Comparison of ENCODE assay signal across 20 cellular contexts in genomic region chr5:124621279-124621678, GRCh38.
DNase-seq lines count a peak whose midpoint lies in the region; ATAC-seq, FAIRE-seq and TF ChIP-seq lines count a peak whose summit lies in the region.
"Had no signal": no experiment of that assay in that cellular context is flagged by ENCODE, and none has a peak within 500 bp of the region (broad histone marks: within the 10 kb centered on the region; RNA-seq: fewer than 3 reads in every experiment).

No MANE protein-coding gene starts in this region.

- TF ChIP-seq POLR2A in IMR-90 (IDR thresholded peaks at IDR 0.05; ENCODE audit: low read depth, low read length) (no peak), H1 (IDR thresholded peaks at IDR 0.05; ENCODE audit: control extremely low read depth in 1 of 2, low read depth in 2 of 2, low read length in 2 of 2) (no peak)

- BruUV-seq in IMR-90 (replicated peaks; lab: Mats Ljungman, UMichigan), result no TSS peak

- H3K4me3 ChIP-seq in IMR-90 (ENCODE audit: insufficient read depth, low read depth, low read length), result no peak overlapping the region
- no peak overlapping the region for H3K4me3 ChIP-seq in H1 (ENCODE audit: extremely low read depth in 1 of 4, insufficient read depth in 2 of 4, low read depth in 3 of 4, low read length in 4 of 4)
- no peak overlapping the region for H3K4me3 ChIP-seq in trophoblast cell (ENCODE audit: low read depth, low read length)
- H3K4me3 ChIP-seq in HAP-1, result no peak overlapping the region
- H3K4me3 ChIP-seq in coronary artery, result no peak overlapping the region

- H3K9ac ChIP-seq in IMR-90 (ENCODE audit: low read depth, low read length), result no peak overlapping the region
- H3K9ac ChIP-seq in H1 (replicated peaks in 1 of 4; ENCODE audit: extremely low read depth in 1 of 4, low read depth in 3 of 4, low read length in 3 of 4), result no peak overlapping the region
- H3K9ac ChIP-seq in trophoblast cell (ENCODE audit: low read length), result no peak overlapping the region

- H3K27ac ChIP-seq in IMR-90 (ENCODE audit: insufficient read depth, low read length), result no peak overlapping the region
- no peak overlapping the region for H3K27ac ChIP-seq in H1 (ENCODE audit: low read depth, low read length)
- no peak overlapping the region for H3K27ac ChIP-seq in trophoblast cell (ENCODE audit: low read depth, low read length)
- H3K27ac ChIP-seq in coronary artery, result no peak overlapping the region
- H3K27ac ChIP-seq: C4-2B, HL-60 had no signal

- H4K5ac ChIP-seq in IMR-90 (ENCODE audit: low read depth, low read length) (no peak overlapping the region), H1 (ENCODE audit: insufficient read length, low read depth, low read length) (no peak overlapping the region)

- H3K27ac Mint-ChIP-seq in activated T-helper 1 cell treated with anti-CD3 and anti-CD28 coated beads, Interleukin-12 subunit alpha, Interleukin-12 subunit beta, Interleukin-2, Interleukin-4 antibody, amounts not matched to agents 30 ng/mL and 10 ng/mL and 1 ng/mL, durations not matched to agents 14 hours and 24 hours and 36 hours, result no peak overlapping the region
- H3K27ac Mint-ChIP-seq: CD4-positive, alpha-beta memory T cell had no signal

- FAIRE-seq in H1 (lab: Jason Lieb, UNC), result peak; percentile 7
- FAIRE-seq: D721Med, G401.6, GM12891, GM19239 had no signal

- H3K36me3 Mint-ChIP-seq in activated T-helper 1 cell treated with anti-CD3 and anti-CD28 coated beads, Interleukin-12 subunit alpha, Interleukin-12 subunit beta, Interleukin-2, Interleukin-4 antibody, amounts not matched to agents 30 ng/mL and 10 ng/mL and 1 ng/mL, durations not matched to agents 14 hours and 24 hours and 36 hours (ENCODE audit: low read depth), result no peaks in the 10 kb centered on the region
- H3K36me3 Mint-ChIP-seq: CD4-positive, alpha-beta memory T cell had no signal

- in situ Hi-C loops in IMR-90 (cut with MboI; ENCODE audit: low sequenced_read_pairs), result no loop called here
- in situ Hi-C loops in HAP-1 (cut with MboI; ENCODE audit: low sequenced_read_pairs), result no loop called here

- H3K27me3 Mint-ChIP-seq in activated T-helper 1 cell treated with anti-CD3 and anti-CD28 coated beads, Interleukin-12 subunit alpha, Interleukin-12 subunit beta, Interleukin-2, Interleukin-4 antibody, amounts not matched to agents 30 ng/mL and 10 ng/mL and 1 ng/mL, durations not matched to agents 14 hours and 24 hours and 36 hours (ENCODE audit: insufficient read depth), result peaks cover 2% of the 10 kb centered on the region
- H3K27me3 Mint-ChIP-seq: CD4-positive, alpha-beta memory T cell had no signal

- H3K23ac ChIP-seq in IMR-90 (ENCODE audit: low read depth, low read length) (no peak overlapping the region), H1 (ENCODE audit: insufficient read length) (no peak overlapping the region), trophoblast cell (ENCODE audit: low read length) (no peak overlapping the region)

- H3K4ac ChIP-seq in IMR-90 (ENCODE audit: low read depth, low read length) (0 out of 2 replicates have a peak overlapping the region, but pooled peaks have one; percentile 20), H1 (replicated peaks; ENCODE audit: insufficient read length, low read depth, low read length) (no peak overlapping the region), trophoblast cell (ENCODE audit: low read depth, low read length) (no peak overlapping the region)

- no peak for TF ChIP-seq EP300 in H1 (IDR thresholded peaks at IDR 0.05; ENCODE audit: borderline replicate concordance in 1 of 2, low read depth in 2 of 2, low read length in 2 of 2)

- peaks cover 2% of the 10 kb centered on the region; the same call in 1 of the 2 replicates for H3K4me1 ChIP-seq in IMR-90 (ENCODE audit: control insufficient read depth, insufficient read depth, low read length)
- no peaks in the 10 kb centered on the region for H3K4me1 ChIP-seq in H1 (replicated peaks in 1 of 4; ENCODE audit: control insufficient read depth in 3 of 4, insufficient read depth in 4 of 4, low read length in 3 of 4)
- no peaks in the 10 kb centered on the region for H3K4me1 ChIP-seq in trophoblast cell (ENCODE audit: control insufficient read depth in 1 of 2, insufficient read depth in 2 of 2, low read length in 2 of 2)
- H3K4me1 ChIP-seq in HAP-1, result peaks cover 7% of the 10 kb centered on the region
- H3K4me1 ChIP-seq: BE2C had no signal

- TF ChIP-seq RAD21 in IMR-90 (IDR thresholded peaks at IDR 0.05; ENCODE audit: low read length), result no peak
- TF ChIP-seq RAD21 in H1 (IDR thresholded peaks at IDR 0.05 in 1 of 2, conservative IDR thresholded peaks at IDR 0.05 in 1 of 2; ENCODE audit: low read depth in 2 of 2, low read length in 2 of 2), result no peak

- no peak overlapping the region for H3K4me3 Mint-ChIP-seq in activated T-helper 1 cell treated with anti-CD3 and anti-CD28 coated beads, Interleukin-12 subunit alpha, Interleukin-12 subunit beta, Interleukin-2, Interleukin-4 antibody, amounts not matched to agents 30 ng/mL and 10 ng/mL and 1 ng/mL, durations not matched to agents 14 hours and 24 hours and 36 hours
- H3K4me3 Mint-ChIP-seq: CD4-positive, alpha-beta memory T cell had no signal

- H3K14ac ChIP-seq in IMR-90 (replicated peaks; ENCODE audit: low read depth, low read length), result no peak overlapping the region
- H3K14ac ChIP-seq in H1 (ENCODE audit: insufficient read length), result no peak overlapping the region
- H3K14ac ChIP-seq in trophoblast cell (ENCODE audit: low read length), result no peak overlapping the region

- DNase-seq in D341Med (ENCODE audit: low spot score) (peak; percentile 32), IMR-90 (no peak), H1 (ENCODE audit: low read depth in 1 of 2, low spot score in 2 of 2) (no peak), trophoblast cell (no peak), HAP-1 (ENCODE audit: low spot score in 2 of 2) (no peak), coronary artery (ENCODE audit: low spot score) (no peak)
- DNase-seq in activated T-helper 1 cell treated with anti-CD3 and anti-CD28 coated beads, Interleukin-12 subunit alpha, Interleukin-12 subunit beta, Interleukin-2, Interleukin-4 antibody, amounts not matched to agents 30 ng/mL and 10 ng/mL and 1 ng/mL, durations not matched to agents 14 hours and 24 hours and 36 hours (ENCODE audit: low spot score), result no peak
- DNase-seq: BE2C; CD4-positive, alpha-beta memory T cell; DMS153; DMS79 treated with DMSO at 0.1 percent for 48 hours; EL; GOT3; HCEC 1CT had no signal

- no peaks in the 10 kb centered on the region for H3K9me1 ChIP-seq in IMR-90 (ENCODE audit: insufficient read depth, low read length)

- H3K18ac ChIP-seq in IMR-90 (ENCODE audit: low read depth, low read length) (no peak overlapping the region), H1 (ENCODE audit: extremely low read depth, low read length) (no peak overlapping the region), trophoblast cell (ENCODE audit: low read length) (no peak overlapping the region)

- H2BK20ac ChIP-seq in IMR-90 (ENCODE audit: low read depth, low read length), result peak overlapping the region; percentile 49
- H2BK20ac ChIP-seq in H1 (ENCODE audit: low read length), result no peak overlapping the region

- dilution Hi-C loops in IMR-90 (cut with HindIII; ENCODE audit: low sequenced_read_pairs, unreplicated experiment), result no loop called here

- H3K4me1 Mint-ChIP-seq in activated T-helper 1 cell treated with anti-CD3 and anti-CD28 coated beads, Interleukin-12 subunit alpha, Interleukin-12 subunit beta, Interleukin-2, Interleukin-4 antibody, amounts not matched to agents 30 ng/mL and 10 ng/mL and 1 ng/mL, durations not matched to agents 14 hours and 24 hours and 36 hours (ENCODE audit: low read depth), result no peaks in the 10 kb centered on the region
- H3K4me1 Mint-ChIP-seq: CD4-positive, alpha-beta memory T cell had no signal

- H3K79me2 ChIP-seq in H1 (ENCODE audit: control insufficient read depth in 1 of 2, insufficient read depth in 2 of 2, low read length in 2 of 2) (no peaks in the 10 kb centered on the region), trophoblast cell (ENCODE audit: control insufficient read depth, insufficient read depth, low read length, poor library complexity) (no peaks in the 10 kb centered on the region)

- H3K36me3 ChIP-seq in IMR-90 (ENCODE audit: control insufficient read depth, insufficient read depth, low read length) (no peaks in the 10 kb centered on the region), H1 (ENCODE audit: control insufficient read depth in 2 of 4, insufficient read depth in 4 of 4, low read length in 3 of 4) (no peaks in the 10 kb centered on the region), trophoblast cell (ENCODE audit: control insufficient read depth in 1 of 2, insufficient read depth in 2 of 2, low read length in 2 of 2) (no peaks in the 10 kb centered on the region), HAP-1 (replicated peaks) (no peaks in the 10 kb centered on the region)
- H3K36me3 ChIP-seq: BE2C had no signal

- H3K9me3 ChIP-seq in IMR-90 (ENCODE audit: control insufficient read depth, insufficient read depth, low read length), result no peaks in the 10 kb centered on the region
- no peaks in the 10 kb centered on the region for H3K9me3 ChIP-seq in H1 (ENCODE audit: insufficient read depth in 2 of 2, low read depth in 1 of 2, low read length in 1 of 2)
- H3K9me3 ChIP-seq in trophoblast cell (ENCODE audit: insufficient read depth, low read depth, low read length), result no peaks in the 10 kb centered on the region
- H3K9me3 ChIP-seq in HAP-1, result no peaks in the 10 kb centered on the region
- H3K9me3 ChIP-seq: BE2C had no signal

- H4K20me1 ChIP-seq in IMR-90 (ENCODE audit: insufficient read depth, low read length) (no peaks in the 10 kb centered on the region), H1 (replicated peaks in 1 of 2; ENCODE audit: control insufficient read depth in 1 of 2, insufficient read depth in 2 of 2, low read length in 2 of 2) (no peaks in the 10 kb centered on the region)

- H2BK12ac ChIP-seq in H1 (ENCODE audit: low read depth, low read length) (no peak overlapping the region; the same call in 1 of the 2 replicates), trophoblast cell (ENCODE audit: low read length) (peak overlapping the region; percentile 87)

- no peak overlapping the region for H4K91ac ChIP-seq in IMR-90 (ENCODE audit: insufficient read depth, low read depth, low read length)
- H4K91ac ChIP-seq in H1 (replicated peaks; ENCODE audit: insufficient read length, low read length), result no peak overlapping the region
- peak overlapping the region; percentile 14 for H4K91ac ChIP-seq in trophoblast cell (ENCODE audit: low read depth, low read length)

- H3K23me2 ChIP-seq in H1 (ENCODE audit: low read depth, low read length), result no peaks in the 10 kb centered on the region

- no peak overlapping the region for H2AFZ ChIP-seq in IMR-90 (replicated peaks; ENCODE audit: low read length, poor library complexity)
- no peak overlapping the region for H2AFZ ChIP-seq in H1 (ENCODE audit: low read length)
- no peak overlapping the region for H2AFZ ChIP-seq in trophoblast cell (ENCODE audit: insufficient read depth, low read length, poor library complexity)

- H3K4me2 ChIP-seq in IMR-90 (ENCODE audit: low read depth, low read length), result no peak overlapping the region
- H3K4me2 ChIP-seq in H1 (ENCODE audit: insufficient read depth in 1 of 2, low read depth in 2 of 2, low read length in 2 of 2), result no peak overlapping the region
- no peak overlapping the region for H3K4me2 ChIP-seq in trophoblast cell (ENCODE audit: low read length)

- intact Hi-C loops in IMR-90 (cut with micrococcal nuclease), result no loop called here
- intact Hi-C loops in activated T-helper 1 cell treated with anti-CD3 and anti-CD28 coated beads, Interleukin-12 subunit alpha, Interleukin-12 subunit beta, Interleukin-2, Interleukin-4 antibody, amounts not matched to agents 30 ng/mL and 10 ng/mL and 1 ng/mL, durations not matched to agents 14 hours and 24 hours and 36 hours (cut with micrococcal nuclease), result no loop called here

- no peak for ATAC-seq in IMR-90 (ENCODE audit: low read depth)

- H2AK9ac ChIP-seq in IMR-90 (replicated peaks; ENCODE audit: low read depth, low read length, poor library complexity), result no peak overlapping the region

- H3K56ac ChIP-seq in IMR-90 (ENCODE audit: extremely low read depth, insufficient read depth, low read length) (no peak overlapping the region), H1 (replicated peaks; ENCODE audit: insufficient read length, low read depth, low read length) (no peak overlapping the region)

- H2AK5ac ChIP-seq in IMR-90 (ENCODE audit: low read depth, low read length), result no peak overlapping the region
- H2AK5ac ChIP-seq in H1 (ENCODE audit: low read depth, low read length), result no peak overlapping the region
- no peak overlapping the region for H2AK5ac ChIP-seq in trophoblast cell (ENCODE audit: low read length)

- CTCF ChIA-PET in IMR-90 (lab: Yijun Ruan, JAX), result no interaction called here
- CTCF ChIA-PET in H1 (lab: Charles Lee; ENCODE audit: partially characterized antibody), result no interaction called here

- H2BK5ac ChIP-seq in IMR-90 (ENCODE audit: low read depth, low read length, poor library complexity, severe bottlenecking) (no peak overlapping the region), H1 (ENCODE audit: low read depth, low read length) (peak overlapping the region; percentile 49; the same call in 1 of the 2 replicates), trophoblast cell (ENCODE audit: low read depth, low read length, poor library complexity) (no peak overlapping the region)

- no peak overlapping the region for H2BK120ac ChIP-seq in IMR-90 (ENCODE audit: low read depth, low read length)
- no peak overlapping the region for H2BK120ac ChIP-seq in H1 (replicated peaks; ENCODE audit: low read depth, low read length)
- H2BK120ac ChIP-seq in trophoblast cell (ENCODE audit: insufficient read depth, low read length, poor library complexity), result peak overlapping the region; percentile 66

- no CpG with 5 or more reads among the region's 5 CpGs for WGBS in IMR-90 (ENCODE audit: extremely low coverage in 2 of 2, insufficient read length in 1 of 2), 2 experiments
- 89% methylated on average over 5 of the region's 5 CpGs; no CpG with 5 or more reads in 1 of the 2 experiments for WGBS in H1 (ENCODE audit: extremely low coverage in 1 of 2, insufficient coverage in 1 of 2, insufficient read length in 1 of 2, insufficient replicate concordance in 2 of 2, low coverage in 1 of 2, low lambda C conversion rate in 2 of 2, missing lambda C conversion rate in 1 of 2), 2 experiments
- no CpG with 5 or more reads among the region's 5 CpGs for WGBS in trophoblast cell (ENCODE audit: extremely low coverage, insufficient coverage, insufficient read length)

- H4K8ac ChIP-seq in IMR-90 (ENCODE audit: low read depth in 2 of 2, low read length in 2 of 2), result no peak overlapping the region
- no peak overlapping the region for H4K8ac ChIP-seq in H1 (ENCODE audit: extremely low read depth, insufficient read depth, low read length)
- peak overlapping the region; percentile 28 for H4K8ac ChIP-seq in trophoblast cell (ENCODE audit: low read depth, low read length)

- no peaks in the 10 kb centered on the region for H3K9me3 Mint-ChIP-seq in activated T-helper 1 cell treated with anti-CD3 and anti-CD28 coated beads, Interleukin-12 subunit alpha, Interleukin-12 subunit beta, Interleukin-2, Interleukin-4 antibody, amounts not matched to agents 30 ng/mL and 10 ng/mL and 1 ng/mL, durations not matched to agents 14 hours and 24 hours and 36 hours

- H4K12ac ChIP-seq in trophoblast cell (ENCODE audit: low read depth, low read length), result no peak overlapping the region

- H2BK15ac ChIP-seq in IMR-90 (ENCODE audit: low read depth, low read length) (no peak overlapping the region; the same call in 2 of the 3 replicates), H1 (ENCODE audit: low read length) (no peak overlapping the region)

- no peak for TF ChIP-seq CTCF in IMR-90 (conservative IDR thresholded peaks at IDR 0.05; ENCODE audit: low read depth, low read length)
- no peak for TF ChIP-seq CTCF in H1 (IDR thresholded peaks at IDR 0.05; ENCODE audit: control extremely low read depth in 1 of 3, insufficient read depth in 1 of 3, low read depth in 1 of 3, low read length in 3 of 3)
- no peak for TF ChIP-seq CTCF in coronary artery (IDR thresholded peaks at IDR 0.05)

- H3K79me1 ChIP-seq in IMR-90 (ENCODE audit: low read depth in 1 of 2, low read length in 2 of 2) (no peaks in the 10 kb centered on the region), H1 (ENCODE audit: low read depth, low read length) (no peaks in the 10 kb centered on the region), trophoblast cell (ENCODE audit: low read length) (peaks cover 2% of the 10 kb centered on the region)

- POLR2A ChIA-PET in IMR-90 (lab: Charles Lee; ENCODE audit: unreplicated experiment), result no interaction called here
- POLR2A ChIA-PET in H1 (lab: Charles Lee; ENCODE audit: partially characterized antibody), result no interaction called here

- H3K27me3 ChIP-seq in IMR-90 (ENCODE audit: control insufficient read depth, insufficient read depth, low read length) (no peaks in the 10 kb centered on the region), H1 (replicated peaks in 1 of 4; ENCODE audit: control insufficient read depth in 3 of 4, extremely low read depth in 1 of 4, insufficient read depth in 3 of 4, low read length in 3 of 4) (no peaks in the 10 kb centered on the region), trophoblast cell (ENCODE audit: insufficient read depth, low read length) (no peaks in the 10 kb centered on the region), HAP-1 (ENCODE audit: low read depth) (no peaks in the 10 kb centered on the region)
- H3K27me3 ChIP-seq: BE2C had no signal
